Comparison of ENCODE assay signal across 8 cellular contexts in the genomic region with DNA sequence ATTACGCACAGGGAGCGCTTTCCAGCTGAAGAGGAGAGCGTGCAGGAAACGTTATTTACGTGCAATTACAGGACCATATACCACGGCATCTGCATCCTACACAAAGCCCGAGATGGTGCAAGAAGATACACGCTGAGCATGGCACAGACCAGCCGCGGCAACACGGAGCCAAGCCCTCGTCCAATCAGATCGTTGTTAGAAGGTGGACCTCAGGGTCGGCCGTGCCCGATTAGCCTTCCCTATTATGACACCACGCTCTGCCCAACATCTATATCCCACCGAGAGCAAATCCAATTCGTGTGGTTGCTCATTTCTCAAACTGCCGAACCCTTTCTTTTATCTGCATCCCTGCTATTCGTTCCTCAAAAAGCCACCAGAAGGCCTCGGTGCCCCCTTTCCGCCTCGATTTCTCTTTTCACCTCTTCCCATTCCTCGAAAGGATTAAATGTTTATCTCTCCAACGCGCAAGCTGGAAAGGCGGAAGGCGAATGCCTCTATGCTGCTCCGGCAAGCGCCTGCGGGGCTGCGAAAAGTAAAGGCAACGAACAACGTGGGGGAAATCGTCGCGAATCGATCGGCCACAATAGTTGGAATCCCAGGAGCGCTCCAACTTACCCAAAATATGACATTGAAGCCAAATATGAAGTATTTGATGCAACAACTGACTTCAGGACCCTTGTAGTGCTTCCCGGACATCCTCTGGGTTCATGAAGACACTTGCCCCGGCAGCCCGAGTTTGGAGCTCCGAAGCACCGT. TPM values are rescaled to one million over a fixed set of nuclear protein-coding genes. Genes with fewer than 3 reads are reported as not detected.
DNase-seq lines count a peak whose midpoint lies in the region; ATAC-seq and TF ChIP-seq lines count a peak whose summit lies in the region.

No MANE protein-coding gene starts in this region.

- H3K4me1 Mint-ChIP-seq in activated naive CD8-positive, alpha-beta T cell treated with anti-CD3 and anti-CD28 coated beads, Interleukin-2, amount 50 U/mL, for 24 hours = peaks cover 79% of the 10 kb centered on the region

- no peak overlapping the region for H2BK5ac ChIP-seq in trophoblast cell (ENCODE audit: low read depth, low read length, poor library complexity)

- peak overlapping the region; percentile 62 for H3K14ac ChIP-seq in trophoblast cell (ENCODE audit: low read length)

- peak overlapping the region; percentile 96 for H3K4me3 Mint-ChIP-seq in activated naive CD8-positive, alpha-beta T cell treated with anti-CD3 and anti-CD28 coated beads, Interleukin-2, amount 50 U/mL, for 24 hours

- H3K4ac ChIP-seq in trophoblast cell (ENCODE audit: low read depth, low read length) = no peak overlapping the region

- H4K8ac ChIP-seq in trophoblast cell (ENCODE audit: low read depth, low read length) = peak overlapping the region; percentile 39

- H3K4me3 ChIP-seq in heart left ventricle (peak overlapping the region; percentile 58 to 98 (median 70)), trophoblast cell (ENCODE audit: low read depth, low read length) (peak overlapping the region; percentile 87)

- no peak overlapping the region for H4K91ac ChIP-seq in trophoblast cell (ENCODE audit: low read depth, low read length)

- no peak overlapping the region for H3K18ac ChIP-seq in trophoblast cell (ENCODE audit: low read length)

- peak overlapping the region; percentile 98 for H3K4me2 ChIP-seq in trophoblast cell (ENCODE audit: low read length)

- H4K12ac ChIP-seq in trophoblast cell (ENCODE audit: low read depth, low read length) = no peak overlapping the region

- peaks cover 1% of the 10 kb centered on the region for H3K36me3 Mint-ChIP-seq in activated naive CD8-positive, alpha-beta T cell treated with anti-CD3 and anti-CD28 coated beads, Interleukin-2, amount 50 U/mL, for 24 hours (ENCODE audit: low read depth)

- WGBS in heart left ventricle, 4 donors = 0 to 1% (median 1%) methylated on average over 45 to 46 of the region's 46 CpGs
- no CpG with 5 or more reads among the region's 46 CpGs for WGBS in trophoblast cell (ENCODE audit: extremely low coverage, insufficient coverage, insufficient read length)

- H3K9me3 ChIP-seq in heart left ventricle (no peaks in the 10 kb centered on the region), trophoblast cell (ENCODE audit: insufficient read depth, low read depth, low read length) (no peaks in the 10 kb centered on the region)

- H3K23ac ChIP-seq in trophoblast cell (ENCODE audit: low read length) = no peak overlapping the region

- no peaks in the 10 kb centered on the region for H3K27me3 Mint-ChIP-seq in activated naive CD8-positive, alpha-beta T cell treated with anti-CD3 and anti-CD28 coated beads, Interleukin-2, amount 50 U/mL, for 24 hours

- peaks cover 4% of the 10 kb centered on the region for H3K79me2 ChIP-seq in trophoblast cell (ENCODE audit: control insufficient read depth, insufficient read depth, low read length, poor library complexity)

- peaks cover 9% of the 10 kb centered on the region for H3K79me1 ChIP-seq in trophoblast cell (ENCODE audit: low read length)

- H2BK12ac ChIP-seq in trophoblast cell (ENCODE audit: low read length) = no peak overlapping the region

- TF ChIP-seq CTCF in heart left ventricle (IDR thresholded peaks at IDR 0.05) = no peak

- H3K36me3 ChIP-seq in heart left ventricle = no peaks in the 10 kb centered on the region
- no peaks in the 10 kb centered on the region for H3K36me3 ChIP-seq in trophoblast cell (ENCODE audit: control insufficient read depth in 1 of 2, insufficient read depth in 2 of 2, low read length in 2 of 2)

- H3K4me1 ChIP-seq in heart left ventricle (peaks cover 0 to 38% (median 13%) of the 10 kb centered on the region in 12 donors), trophoblast cell (ENCODE audit: control insufficient read depth in 1 of 2, insufficient read depth in 2 of 2, low read length in 2 of 2) (peaks cover 0 to 9% of the 10 kb centered on the region in 2 experiments)

- H2BK120ac ChIP-seq in trophoblast cell (ENCODE audit: insufficient read depth, low read length, poor library complexity) = peak overlapping the region; percentile 7

- peak; percentile 1 for ATAC-seq in GM18858 (IDR thresholded peaks at IDR 0.05; ENCODE audit: unreplicated experiment)
- peak; percentile 14 for ATAC-seq in HG03432 (IDR thresholded peaks at IDR 0.05; ENCODE audit: unreplicated experiment)
- peak; percentile 48 for ATAC-seq in activated naive CD8-positive, alpha-beta T cell treated with anti-CD3 and anti-CD28 coated beads, Interleukin-2, amount 50 U/mL, for 24 hours
- peak; percentile 10 to 19 (median 18) for ATAC-seq in heart left ventricle

- peak; percentile 46 for DNase-seq in A172 (ENCODE audit: low spot score)
- peak; percentile 81 for DNase-seq in RPMI7951 (ENCODE audit: low read depth)
- DNase-seq in activated naive CD8-positive, alpha-beta T cell treated with anti-CD3 and anti-CD28 coated beads, Interleukin-2, amount 50 U/mL, for 24 hours = peak; percentile 55
- DNase-seq in heart left ventricle = peak in 4 of 5 donors; percentile 14 to 63 (median 33)
- DNase-seq in trophoblast cell = peak in 1 of 2 donors; percentile 28
- no peak for DNase-seq in NCI-H187 (lab: John Stamatoyannopoulos, UW)

- peak overlapping the region; percentile 82 for H3K9ac ChIP-seq in trophoblast cell (ENCODE audit: low read length)

- H3K27me3 ChIP-seq in heart left ventricle (peaks cover 0 to 14% (median 0%) of the 10 kb centered on the region in 9 donors), trophoblast cell (ENCODE audit: insufficient read depth, low read length) (no peaks in the 10 kb centered on the region)

- H3K27ac Mint-ChIP-seq in activated naive CD8-positive, alpha-beta T cell treated with anti-CD3 and anti-CD28 coated beads, Interleukin-2, amount 50 U/mL, for 24 hours = peak overlapping the region; percentile 73

- TF ChIP-seq POLR2A in heart left ventricle (IDR thresholded peaks at IDR 0.05) = no peak

- H3K9me3 Mint-ChIP-seq in activated naive CD8-positive, alpha-beta T cell treated with anti-CD3 and anti-CD28 coated beads, Interleukin-2, amount 50 U/mL, for 24 hours = no peaks in the 10 kb centered on the region

- peak overlapping the region; percentile 96 for H2AFZ ChIP-seq in trophoblast cell (ENCODE audit: insufficient read depth, low read length, poor library complexity)

- no peak overlapping the region for H2AK5ac ChIP-seq in trophoblast cell (ENCODE audit: low read length)

- H3K27ac ChIP-seq in heart left ventricle (peak overlapping the region in 8 of 12 donors; percentile 14 to 78 (median 54)), trophoblast cell (ENCODE audit: low read depth, low read length) (no peak overlapping the region)

- intact Hi-C loops in heart left ventricle (cut with DNase I) = loop anchor here in 1 of 10 donors (10.0 kb wide), 2 partner anchors 193 to 337 kb away; a partner anchor contains a TSS

RNA-seq across cellular contexts. Expression of a gene that starts 0.7 kb away (rescaled TPM):
- 8.8 and 18.4 TPM in 2 replicates for total RNA-seq in A172 (2014; rRNA removed; shearing (Covaris generic))
- total RNA-seq in RPMI7951 (2014; rRNA removed; shearing (Covaris generic)) = 25.2 and 26.6 TPM in 2 replicates
- total RNA-seq in heart left ventricle = 10 to 100 TPM in 1 of 9 donors, 1 to 10 TPM in 8; 1.6 to 10.2 (median 5.6) TPM
- polyA plus RNA-seq in heart left ventricle = 1 to 10 TPM; 1.0 to 6.1 TPM
- 9.9 and 10.3 TPM in 2 replicates for polyA plus RNA-seq in trophoblast cell (2013)

Comparison
In these comparisons a context has a peak if more than half of its experiments do, and no peak if none do; other contexts are left out.
1. DNase-seq: peak in A172 (single experiment), RPMI7951 (single experiment), activated naive CD8-positive, alpha-beta T cell treated with anti-CD3 and anti-CD28 coated beads, Interleukin-2, amount 50 U/mL, for 24 hours (single experiment) and heart left ventricle (4 of 5); none in NCI-H187 (0 of 2).
2. Peak in every context shown above with its lines, with median percentiles within 50 percentile points of each other: ATAC-seq.